In the genomic region with DNA sequence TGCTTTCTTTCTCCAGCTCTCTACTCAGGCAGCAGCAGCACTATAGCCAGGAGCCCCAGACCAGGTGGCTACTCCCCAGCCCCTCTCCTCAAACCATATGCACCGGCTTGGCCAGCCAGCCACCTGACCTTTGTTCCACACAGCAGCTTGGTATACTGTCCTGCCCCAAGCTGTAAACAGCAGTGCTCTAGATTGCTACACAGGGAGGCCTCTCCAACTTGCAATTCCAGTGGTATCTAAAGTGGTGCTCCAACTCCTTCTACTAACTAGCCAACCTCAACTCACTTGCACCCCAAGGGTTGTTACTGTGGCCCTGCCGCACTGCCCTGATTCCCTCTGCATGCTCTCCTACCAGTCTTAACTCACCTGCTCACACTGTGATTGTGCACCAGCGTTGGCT, we compare ENCODE assay signal across 17 cellular contexts.
"Had no signal": no experiment of that assay in that cellular context is flagged by ENCODE, and none has a peak within 500 bp of the region (broad histone marks: within the 10 kb centered on the region; RNA-seq: fewer than 3 reads in every experiment).

No MANE protein-coding gene starts in this region.

- H3K36me3 ChIP-seq: ovary had no signal

- H3K9me3 Mint-ChIP-seq: activated CD8-positive, alpha-beta T cell treated with anti-CD3 and anti-CD28 coated beads for 36 hours; activated naive CD4-positive, alpha-beta T cell treated with anti-CD3 and anti-CD28 coated beads for 36 hours; activated T-helper 17 cell treated with anti-CD3 and anti-CD28 coated beads, Interleukin-2, amount 50 U/mL, for 72 hours; dendritic cell treated with granulocyte-macrophage colony-stimulating factor and Interleukin-4, amounts not matched to agents 40 ng/mL and 50 ng/mL, for 4 days; effector memory CD8-positive, alpha-beta T cell; stimulated activated naive CD8-positive, alpha-beta T cell treated with anti-CD3 and anti-CD28 coated beads, Interleukin-15, Interleukin-2, amounts not matched to agents 100 ng/mL and 50 ng/mL, for 24 hours had no signal

- DNase-seq: activated CD4-positive, alpha-beta T cell treated with anti-CD3 and anti-CD28 coated beads for 36 hours; activated CD8-positive, alpha-beta T cell treated with anti-CD3 and anti-CD28 coated beads for 36 hours; activated naive CD4-positive, alpha-beta T cell treated with anti-CD3 and anti-CD28 coated beads for 36 hours; central memory CD4-positive, alpha-beta T cell; effector memory CD8-positive, alpha-beta T cell; erythroblast; hypothalamus; mesenchymal stem cell; ovary; stimulated activated CD4-positive, alpha-beta T cell treated with anti-CD3 and anti-CD28 coated beads, Interleukin-4, amount 100 ng/mL, for 1 hour; stimulated activated CD8-positive, alpha-beta memory T cell treated with anti-CD3 and anti-CD28 coated beads, Interleukin-4, amount 100 ng/mL, for 48 hours; SW 1271; T-helper 9 cell had no signal

- H3K27ac Mint-ChIP-seq: activated CD4-positive, alpha-beta T cell treated with anti-CD3 and anti-CD28 coated beads for 36 hours; activated CD8-positive, alpha-beta T cell treated with anti-CD3 and anti-CD28 coated beads for 36 hours; activated naive CD4-positive, alpha-beta T cell treated with anti-CD3 and anti-CD28 coated beads for 36 hours; activated T-helper 17 cell treated with anti-CD3 and anti-CD28 coated beads, Interleukin-2, amount 50 U/mL, for 72 hours; dendritic cell treated with granulocyte-macrophage colony-stimulating factor and Interleukin-4, amounts not matched to agents 40 ng/mL and 50 ng/mL, for 4 days; stimulated activated naive CD8-positive, alpha-beta T cell treated with anti-CD3 and anti-CD28 coated beads, Interleukin-15, Interleukin-2, amounts not matched to agents 100 ng/mL and 50 ng/mL, for 24 hours had no signal

- H3K27ac ChIP-seq: ovary, VCaP had no signal

- H3K4me3 ChIP-seq: ovary had no signal

- H3K9me3 ChIP-seq: ovary had no signal

- H3K4me3 Mint-ChIP-seq: activated CD4-positive, alpha-beta T cell treated with anti-CD3 and anti-CD28 coated beads for 36 hours; activated CD8-positive, alpha-beta T cell treated with anti-CD3 and anti-CD28 coated beads for 36 hours; activated naive CD4-positive, alpha-beta T cell treated with anti-CD3 and anti-CD28 coated beads for 36 hours; activated T-helper 17 cell treated with anti-CD3 and anti-CD28 coated beads, Interleukin-2, amount 50 U/mL, for 72 hours; dendritic cell treated with granulocyte-macrophage colony-stimulating factor and Interleukin-4, amounts not matched to agents 40 ng/mL and 50 ng/mL, for 4 days; effector memory CD8-positive, alpha-beta T cell; stimulated activated naive CD8-positive, alpha-beta T cell treated with anti-CD3 and anti-CD28 coated beads, Interleukin-15, Interleukin-2, amounts not matched to agents 100 ng/mL and 50 ng/mL, for 24 hours had no signal

- H3K27me3 Mint-ChIP-seq: activated CD4-positive, alpha-beta T cell treated with anti-CD3 and anti-CD28 coated beads for 36 hours; activated CD8-positive, alpha-beta T cell treated with anti-CD3 and anti-CD28 coated beads for 36 hours; activated T-helper 17 cell treated with anti-CD3 and anti-CD28 coated beads, Interleukin-2, amount 50 U/mL, for 72 hours; dendritic cell treated with granulocyte-macrophage colony-stimulating factor and Interleukin-4, amounts not matched to agents 40 ng/mL and 50 ng/mL, for 4 days; effector memory CD8-positive, alpha-beta T cell; stimulated activated naive CD8-positive, alpha-beta T cell treated with anti-CD3 and anti-CD28 coated beads, Interleukin-15, Interleukin-2, amounts not matched to agents 100 ng/mL and 50 ng/mL, for 24 hours had no signal

- ATAC-seq: activated CD4-positive, alpha-beta T cell treated with anti-CD3 and anti-CD28 coated beads for 36 hours; activated CD8-positive, alpha-beta T cell treated with anti-CD3 and anti-CD28 coated beads for 36 hours; activated T-helper 17 cell treated with anti-CD3 and anti-CD28 coated beads, Interleukin-2, amount 50 U/mL, for 72 hours; effector memory CD8-positive, alpha-beta T cell had no signal

- H3K27me3 ChIP-seq: ovary had no signal
